In the genomic region with DNA sequence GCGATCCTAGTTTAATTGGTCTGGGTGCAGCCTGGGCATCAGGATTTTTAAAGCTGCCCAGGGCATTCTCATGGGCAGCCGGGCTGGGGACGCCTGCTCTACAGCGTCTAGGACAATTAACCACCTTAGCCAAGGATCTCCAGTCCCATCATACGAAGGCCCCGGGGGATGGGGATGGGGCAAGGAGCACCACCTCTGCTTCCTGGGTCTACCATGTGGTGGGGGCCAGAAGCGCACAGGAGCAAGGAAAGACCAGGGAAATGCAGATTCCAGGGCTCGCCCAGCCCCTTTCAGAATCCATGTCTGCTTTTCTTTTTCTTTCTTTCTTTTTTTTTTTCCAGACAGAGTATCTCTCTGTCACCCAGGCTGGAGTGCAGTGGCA, we compare ENCODE assay signal across 13 cellular contexts. TPM values are rescaled to one million over a fixed set of nuclear protein-coding genes. Genes with fewer than 3 reads are reported as not detected.
DNase-seq lines count a peak whose midpoint lies in the region; ATAC-seq and TF ChIP-seq lines count a peak whose summit lies in the region.
"Had no signal": no experiment of that assay in that cellular context is flagged by ENCODE, and none has a peak within 500 bp of the region (broad histone marks: within the 10 kb centered on the region; RNA-seq: fewer than 3 reads in every experiment).

No MANE protein-coding gene starts in this region.

- H3K9me3 ChIP-seq in Caco-2 (no peaks in the 10 kb centered on the region), breast epithelium (no peaks in the 10 kb centered on the region)
- H3K9me3 ChIP-seq: gastroesophageal sphincter, upper lobe of right lung had no signal

- H3K36me3 ChIP-seq in Caco-2 (ENCODE audit: control insufficient read depth, insufficient read depth, low read length) = no peaks in the 10 kb centered on the region; the same call in 1 of the 2 replicates
- H3K36me3 ChIP-seq in KMS-11 (ENCODE audit: insufficient read depth) = no peaks in the 10 kb centered on the region
- no peaks in the 10 kb centered on the region for H3K36me3 ChIP-seq in mesendoderm (ENCODE audit: control insufficient read depth, insufficient read depth, low read length)
- H3K36me3 ChIP-seq in breast epithelium = no peaks in the 10 kb centered on the region
- H3K36me3 ChIP-seq: upper lobe of right lung had no signal

- H3K4me3 ChIP-seq in Caco-2 (ENCODE audit: low read depth, low read length) = no peak overlapping the region
- H3K4me3 ChIP-seq in KMS-11 (IDR thresholded peaks at IDR 0.05; ENCODE audit: insufficient read depth, low read depth, low read length) = no peak overlapping the region
- no peak overlapping the region for H3K4me3 ChIP-seq in mesendoderm (ENCODE audit: low read length)
- H3K4me3 ChIP-seq in breast epithelium = peak overlapping the region in 1 of 3 donors; percentile 30
- H3K4me3 ChIP-seq: gastroesophageal sphincter had no signal

- ATAC-seq in GM21529 (IDR thresholded peaks at IDR 0.05; ENCODE audit: unreplicated experiment) = no peak

- H4K8ac ChIP-seq in mesendoderm (ENCODE audit: low read depth, low read length) = no peak overlapping the region

- peak overlapping the region; percentile 30; the same call in 1 of the 2 replicates for H2AFZ ChIP-seq in KMS-11 (ENCODE audit: low read depth)

- no peaks in the 10 kb centered on the region for H3K27me3 Mint-ChIP-seq in Caco-2 (ENCODE audit: insufficient read depth, unreplicated experiment)
- H3K27me3 Mint-ChIP-seq in chondrocyte (ENCODE audit: low read depth) = no peaks in the 10 kb centered on the region

- intact Hi-C loops in Caco-2 (cut with micrococcal nuclease; ENCODE audit: unreplicated experiment) = loop anchor here (1.0 to 5.0 kb wide), 3 partner anchors 30 to 121 kb away; a partner anchor contains a TSS
- intact Hi-C loops in breast epithelium (cut with DNase I; ENCODE audit: low total_unique reads) = no loop called here

- H4K5ac ChIP-seq in mesendoderm (ENCODE audit: low read length) = no peak overlapping the region

- H3K27ac ChIP-seq in KMS-11 = no peak overlapping the region
- no peak overlapping the region for H3K27ac ChIP-seq in mesendoderm (ENCODE audit: low read depth, low read length)
- H3K27ac ChIP-seq in breast epithelium = no peak overlapping the region
- H3K27ac ChIP-seq: gastroesophageal sphincter, upper lobe of right lung had no signal

- CTCF ChIA-PET in Caco-2 (lab: Charles Lee) = interaction anchor here (0.6 to 1.5 kb wide), 5 partner anchors 10 to 273 kb away, joined by 3 to 5 read pairs (median 4); no protein-coding TSS in a partner anchor

- H3K36me3 Mint-ChIP-seq in Caco-2 (ENCODE audit: insufficient read depth, unreplicated experiment) (peaks cover 17% of the 10 kb centered on the region), chondrocyte (ENCODE audit: low read depth) (peaks cover 8% of the 10 kb centered on the region)

- H2AK5ac ChIP-seq in mesendoderm (ENCODE audit: low read length) = no peak overlapping the region

- H3K9me3 Mint-ChIP-seq in Caco-2 (ENCODE audit: unreplicated experiment) (no peaks in the 10 kb centered on the region), chondrocyte (ENCODE audit: low read depth) (no peaks in the 10 kb centered on the region)
- H3K9me3 Mint-ChIP-seq: nephron progenitor cell had no signal

- H3K9ac ChIP-seq in KMS-11 (no peak overlapping the region), mesendoderm (ENCODE audit: low read length) (no peak overlapping the region)

- H3K4me1 Mint-ChIP-seq in Caco-2 (ENCODE audit: low read depth, unreplicated experiment) = peaks cover 18% of the 10 kb centered on the region
- H3K4me1 Mint-ChIP-seq in chondrocyte (ENCODE audit: low read depth) = peaks cover 5% of the 10 kb centered on the region

- peaks cover 25% of the 10 kb centered on the region for H3K4me1 ChIP-seq in Caco-2
- H3K4me1 ChIP-seq in KMS-11 (ENCODE audit: low read depth, poor library complexity, severe bottlenecking) = peaks cover 13% of the 10 kb centered on the region
- H3K4me1 ChIP-seq in mesendoderm (ENCODE audit: control insufficient read depth, low read depth, low read length) = peaks cover 4% of the 10 kb centered on the region
- peaks cover 0 to 11% of the 10 kb centered on the region in 2 donors for H3K4me1 ChIP-seq in breast epithelium

- no peak for TF ChIP-seq POLR2A in breast epithelium (IDR thresholded peaks at IDR 0.05)

- TF ChIP-seq CTCF in Caco-2 (IDR thresholded peaks at IDR 0.05; ENCODE audit: insufficient read depth in 1 of 2, low read depth in 1 of 2, low read length in 1 of 2, severe bottlenecking in 1 of 2, unreplicated experiment in 1 of 2) (no peak), KMS-11 (conservative IDR thresholded peaks at IDR 0.05; ENCODE audit: low read depth, low read length) (no peak), chondrocyte (IDR thresholded peaks at IDR 0.05) (no peak), breast epithelium (IDR thresholded peaks at IDR 0.05) (no peak)

- WGBS in mesendoderm (ENCODE audit: extremely low coverage, insufficient coverage, low lambda C conversion rate) = no CpG with 5 or more reads among the region's 8 CpGs

- H4K20me1 ChIP-seq in KMS-11 (ENCODE audit: insufficient read depth) = no peaks in the 10 kb centered on the region

- H3K79me2 ChIP-seq in KMS-11 (ENCODE audit: insufficient read depth, low read depth) (no peaks in the 10 kb centered on the region), mesendoderm (ENCODE audit: control insufficient read depth, insufficient read depth, low read length) (no peaks in the 10 kb centered on the region)

- H3K4me2 ChIP-seq in KMS-11 = 0 out of 2 replicates have a peak overlapping the region, but pooled peaks have one; percentile 48
- H3K4me2 ChIP-seq in mesendoderm (ENCODE audit: low read length) = no peak overlapping the region

- no peak overlapping the region for H3K23ac ChIP-seq in mesendoderm (ENCODE audit: low read length)

- H2BK15ac ChIP-seq in mesendoderm (replicated peaks; ENCODE audit: low read depth) = no peak overlapping the region

- peaks cover 1% of the 10 kb centered on the region for H3K79me1 ChIP-seq in mesendoderm (ENCODE audit: low read length)

- H3K27ac Mint-ChIP-seq in Caco-2 (ENCODE audit: unreplicated experiment) (peak overlapping the region; percentile 87), chondrocyte (ENCODE audit: unreplicated experiment) (peak overlapping the region; percentile 51)
- H3K27ac Mint-ChIP-seq: activated CD8-positive, alpha-beta T cell treated with anti-CD3 and anti-CD28 coated beads, Interleukin-2, amount 10 ng/mL, durations not matched to agents 7 days and 5 days; nephron progenitor cell had no signal

- POLR2A ChIA-PET in Caco-2 (lab: Charles Lee) = no interaction called here

- H2BK5ac ChIP-seq in mesendoderm (ENCODE audit: low read length) = no peak overlapping the region

- peak overlapping the region; percentile 68 for H3K56ac ChIP-seq in mesendoderm (ENCODE audit: low read length)

- H3K4me3 Mint-ChIP-seq in Caco-2 (ENCODE audit: unreplicated experiment) (peak overlapping the region; percentile 71), chondrocyte (ENCODE audit: unreplicated experiment) (no peak overlapping the region)
- H3K4me3 Mint-ChIP-seq: activated CD8-positive, alpha-beta T cell treated with anti-CD3 and anti-CD28 coated beads, Interleukin-2, amount 10 ng/mL, durations not matched to agents 7 days and 5 days; nephron progenitor cell had no signal

- no peak overlapping the region for H2BK120ac ChIP-seq in mesendoderm (ENCODE audit: low read depth, low read length)

- H3K18ac ChIP-seq in mesendoderm (ENCODE audit: low read length) = no peak overlapping the region

- no peak for DNase-seq in Caco-2
- no peak for DNase-seq in chondrocyte (ENCODE audit: low spot score)
- DNase-seq in mesendoderm = no peak
- no peak for DNase-seq in MV-4-11 (lab: John Stamatoyannopoulos, UW)
- DNase-seq in Kasumi-1 (lab: John Stamatoyannopoulos, UW) = no peak
- DNase-seq in breast epithelium (ENCODE audit: low spot score in 2 of 2) = no peak
- DNase-seq: SHP77 treated with DMSO at 0.1 percent for 48 hours, upper lobe of right lung had no signal

- H3K4ac ChIP-seq in mesendoderm (ENCODE audit: low read depth, low read length) = no peak overlapping the region

- no TSS peak for BruUV-seq in Caco-2 (replicated peaks; lab: Mats Ljungman, UMichigan)

- no peaks in the 10 kb centered on the region for H3K27me3 ChIP-seq in Caco-2 (replicated peaks; ENCODE audit: control insufficient read depth, insufficient read depth, low read length)
- no peaks in the 10 kb centered on the region for H3K27me3 ChIP-seq in KMS-11 (ENCODE audit: insufficient read depth, low read depth)
- no peaks in the 10 kb centered on the region for H3K27me3 ChIP-seq in mesendoderm (ENCODE audit: insufficient read depth, low read length, poor library complexity)
- no peaks in the 10 kb centered on the region for H3K27me3 ChIP-seq in breast epithelium
- H3K27me3 ChIP-seq: gastroesophageal sphincter, upper lobe of right lung had no signal

RNA-seq across cellular contexts. Expression of a gene that starts 29.3 kb away (rescaled TPM):
- total RNA-seq in Caco-2 (2022) (48.1 and 55.4 TPM in 2 replicates), chondrocyte (51.4 to 72.7 TPM (median 55.4 TPM) in 3 replicates), breast epithelium (10 to 100 TPM; 27.1 to 92.2 (median 32.8) TPM)
- polyA plus RNA-seq in mesendoderm (2013, experiment 1 of 2) = 29.6 TPM
- 29.8 TPM for polyA plus RNA-seq in mesendoderm (2013, experiment 2 of 2)

RNA-seq across cellular contexts. Expression of a gene that starts 30.1 kb away (rescaled TPM):
- 3.7 and 3.9 TPM in 2 replicates for total RNA-seq in Caco-2 (2022)
- 5.8 to 11.8 TPM (median 6.5 TPM) in 3 replicates for total RNA-seq in chondrocyte
- polyA plus RNA-seq in mesendoderm (2013, experiment 1 of 2) = 1.8 TPM
- polyA plus RNA-seq in mesendoderm (2013, experiment 2 of 2) = 1.7 TPM
- 10 to 100 TPM in 2 of 3 donors, 1 to 10 TPM in 1; 7.4 to 11.8 (median 11.6) TPM for total RNA-seq in breast epithelium
- total RNA-seq: activated CD8-positive, alpha-beta T cell treated with anti-CD3 and anti-CD28 coated beads, Interleukin-2, amount 10 ng/mL, durations not matched to agents 7 days and 5 days had no signal
